In the genomic region with DNA sequence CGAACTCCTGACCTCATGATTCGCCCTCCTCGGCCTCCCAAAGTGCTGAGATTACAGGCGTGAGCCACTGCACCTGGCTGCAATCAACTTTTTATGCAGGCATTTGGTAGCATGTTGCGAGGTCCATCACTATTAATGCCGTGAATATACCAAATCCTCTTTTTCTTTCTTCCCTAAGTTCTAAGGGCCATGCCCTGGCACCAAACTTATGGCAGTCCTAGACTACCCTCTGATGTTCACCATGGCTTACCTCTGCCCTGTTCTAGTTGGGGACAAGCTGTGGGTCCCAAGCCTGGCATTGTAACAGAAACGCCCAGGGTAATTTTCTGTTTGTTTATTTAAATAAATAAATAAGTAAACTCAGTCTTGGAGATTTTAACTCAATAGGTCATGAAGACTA, we compare ENCODE assay signal across 14 cellular contexts. TPM values are rescaled to one million over a fixed set of nuclear protein-coding genes. Genes with fewer than 3 reads are reported as not detected.
A peak's percentile ranks its signal among the peaks of the same experiment; 100 is the strongest.
DNase-seq lines count a peak whose midpoint lies in the region; ATAC-seq and TF ChIP-seq lines count a peak whose summit lies in the region.
"Had no signal": no experiment of that assay in that cellular context is flagged by ENCODE, and none has a peak within 500 bp of the region (broad histone marks: within the 10 kb centered on the region; RNA-seq: fewer than 3 reads in every experiment).

No MANE protein-coding gene starts in this region.

- POLR2A ChIA-PET in CD8-positive, alpha-beta T cell (lab: Charles Lee): interaction anchor here (0.6 to 21.9 kb wide), 7 partner anchors 13 to 151 kb away, joined by 3 to 2372 read pairs (median 13); no protein-coding TSS in a partner anchor
- POLR2A ChIA-PET in activated CD4-positive, alpha-beta memory T cell treated with anti-CD3 and anti-CD28 coated beads for 36 hours (lab: Charles Lee): interaction anchor here (8.8 to 17.9 kb wide), 2 partner anchors 14 to 25 kb away, joined by 195 to 517 read pairs; no protein-coding TSS in a partner anchor

- no CpG with 5 or more reads among the region's 7 CpGs for WGBS in mesendoderm (ENCODE audit: extremely low coverage, insufficient coverage, low lambda C conversion rate)

- intact Hi-C loops in CD8-positive, alpha-beta T cell (cut with DNase I, micrococcal nuclease): no loop called here
- intact Hi-C loops in activated CD4-positive, alpha-beta memory T cell treated with anti-CD3 and anti-CD28 coated beads for 36 hours (cut with micrococcal nuclease): no loop called here

- no peak overlapping the region for H2BK120ac ChIP-seq in mesendoderm (ENCODE audit: low read depth, low read length)

- no peaks in the 10 kb centered on the region for H3F3A ChIP-seq in GM23338 (replicated peaks; ENCODE audit: low read depth)

- no peaks in the 10 kb centered on the region for H4K20me1 ChIP-seq in GM23338 (replicated peaks; ENCODE audit: insufficient read depth)

- H3K79me2 ChIP-seq in GM23338 (replicated peaks; ENCODE audit: insufficient read depth) (no peaks in the 10 kb centered on the region), mesendoderm (ENCODE audit: control insufficient read depth, insufficient read depth, low read length) (no peaks in the 10 kb centered on the region)

- CTCF ChIA-PET in CD8-positive, alpha-beta T cell (lab: Charles Lee): interaction anchor here (1.5 to 19.9 kb wide), 7 partner anchors 27 to 181 kb away, joined by 8 to 490 read pairs (median 21); no protein-coding TSS in a partner anchor
- CTCF ChIA-PET in activated CD4-positive, alpha-beta memory T cell treated with anti-CD3 and anti-CD28 coated beads for 36 hours (lab: Charles Lee): interaction anchor here (0.7 to 20.0 kb wide), 11 partner anchors 10 to 158 kb away, joined by 3 to 390 read pairs (median 17); no protein-coding TSS in a partner anchor

- no peaks in the 10 kb centered on the region for H3K9me2 ChIP-seq in GM23338 (ENCODE audit: insufficient read depth)

- H3K4me2 ChIP-seq in GM23338: no peak overlapping the region
- H3K4me2 ChIP-seq in mesendoderm (ENCODE audit: low read length): no peak overlapping the region

- no peak for DNase-seq in CD8-positive, alpha-beta T cell
- DNase-seq in GM23338 (ENCODE audit: low spot score): no peak
- no peak for DNase-seq in activated CD4-positive, alpha-beta memory T cell treated with anti-CD3 and anti-CD28 coated beads for 36 hours
- DNase-seq in mesendoderm: peak; percentile 62
- no peak for DNase-seq in caudate nucleus (lab: John Stamatoyannopoulos, UW)
- no peak for DNase-seq in endothelial cell (ENCODE audit: low spot score)
- DNase-seq: Caco-2, NCI-H1417, NCI-H226 had no signal

- H3K36me3 Mint-ChIP-seq in CD8-positive, alpha-beta T cell: peaks cover 22% of the 10 kb centered on the region
- H3K36me3 Mint-ChIP-seq in GM23338 (ENCODE audit: low read depth) (no peaks in the 10 kb centered on the region; the same call in 2 of the 3 replicates), endothelial cell (ENCODE audit: low read depth, unreplicated experiment) (no peaks in the 10 kb centered on the region)
- peaks cover 20% of the 10 kb centered on the region for H3K36me3 Mint-ChIP-seq in activated CD4-positive, alpha-beta memory T cell treated with anti-CD3 and anti-CD28 coated beads for 36 hours

- no peak overlapping the region for H4K5ac ChIP-seq in mesendoderm (ENCODE audit: low read length)

- H3K4me1 Mint-ChIP-seq in CD8-positive, alpha-beta T cell (ENCODE audit: low read depth): peaks cover 12% of the 10 kb centered on the region
- H3K4me1 Mint-ChIP-seq in GM23338 (peaks cover 6% of the 10 kb centered on the region; the same call in 2 of the 3 replicates), endothelial cell (ENCODE audit: unreplicated experiment) (no peaks in the 10 kb centered on the region)
- H3K4me1 Mint-ChIP-seq in activated CD4-positive, alpha-beta memory T cell treated with anti-CD3 and anti-CD28 coated beads for 36 hours (ENCODE audit: low read depth): peaks cover 3% of the 10 kb centered on the region

- no peaks in the 10 kb centered on the region for H3K79me1 ChIP-seq in mesendoderm (ENCODE audit: low read length)

- H3K9ac ChIP-seq in mesendoderm (ENCODE audit: low read length): no peak overlapping the region

- H3K27me3 ChIP-seq in CD8-positive, alpha-beta T cell (ENCODE audit: insufficient read depth, low read length): no peaks in the 10 kb centered on the region
- H3K27me3 ChIP-seq in GM23338 (ENCODE audit: insufficient read depth): no peaks in the 10 kb centered on the region
- H3K27me3 ChIP-seq in mesendoderm (ENCODE audit: insufficient read depth, low read length, poor library complexity): no peaks in the 10 kb centered on the region
- H3K27me3 ChIP-seq: body of pancreas had no signal

- H3K4me3 Mint-ChIP-seq in CD8-positive, alpha-beta T cell: no peak overlapping the region
- H3K4me3 Mint-ChIP-seq in GM23338 (no peak overlapping the region), endothelial cell (ENCODE audit: unreplicated experiment) (no peak overlapping the region)
- peak overlapping the region; percentile 16 for H3K4me3 Mint-ChIP-seq in activated CD4-positive, alpha-beta memory T cell treated with anti-CD3 and anti-CD28 coated beads for 36 hours

- H2BK5ac ChIP-seq in mesendoderm (ENCODE audit: low read length): no peak overlapping the region

- no peak for ATAC-seq in CD8-positive, alpha-beta T cell
- ATAC-seq in GM23338 (peak; percentile 20), HG03565 (IDR thresholded peaks at IDR 0.05; ENCODE audit: unreplicated experiment) (no peak), HG02642 (IDR thresholded peaks at IDR 0.05; ENCODE audit: poor library complexity, unreplicated experiment) (no peak)

- H3K27me3 Mint-ChIP-seq in CD8-positive, alpha-beta T cell (ENCODE audit: low read depth): no peaks in the 10 kb centered on the region
- H3K27me3 Mint-ChIP-seq in GM23338 (ENCODE audit: insufficient read depth, low read depth, poor library complexity): peaks cover 4% of the 10 kb centered on the region
- H3K27me3 Mint-ChIP-seq in activated CD4-positive, alpha-beta memory T cell treated with anti-CD3 and anti-CD28 coated beads for 36 hours: no peaks in the 10 kb centered on the region
- H3K27me3 Mint-ChIP-seq in endothelial cell (ENCODE audit: unreplicated experiment): peaks cover 4% of the 10 kb centered on the region

- no peak overlapping the region for H3K23ac ChIP-seq in mesendoderm (ENCODE audit: low read length)

- no peak for TF ChIP-seq CTCF in CD8-positive, alpha-beta T cell (IDR thresholded peaks at IDR 0.05)
- TF ChIP-seq CTCF in GM23338 (conservative IDR thresholded peaks at IDR 0.05; ENCODE audit: low read depth in 2 of 2): peak; percentile 15 to 39; a peak in 2 of 4 replicates
- TF ChIP-seq CTCF in endothelial cell (IDR thresholded peaks at IDR 0.05; ENCODE audit: unreplicated experiment): no peak

- peaks cover 8% of the 10 kb centered on the region for H3K4me1 ChIP-seq in CD8-positive, alpha-beta T cell (ENCODE audit: insufficient read depth, low read length)
- H3K4me1 ChIP-seq in GM23338 (ENCODE audit: insufficient read depth): no peaks in the 10 kb centered on the region
- no peaks in the 10 kb centered on the region for H3K4me1 ChIP-seq in mesendoderm (ENCODE audit: control insufficient read depth, low read depth, low read length)
- H3K4me1 ChIP-seq: Caco-2 had no signal

- H4K8ac ChIP-seq in mesendoderm (ENCODE audit: low read depth, low read length): no peak overlapping the region

- peak overlapping the region; percentile 99 for H3K27ac Mint-ChIP-seq in CD8-positive, alpha-beta T cell
- H3K27ac Mint-ChIP-seq in GM23338 (no peak overlapping the region), endothelial cell (ENCODE audit: unreplicated experiment) (no peak overlapping the region)
- peak overlapping the region; percentile 90 for H3K27ac Mint-ChIP-seq in activated CD4-positive, alpha-beta memory T cell treated with anti-CD3 and anti-CD28 coated beads for 36 hours

- H2AK5ac ChIP-seq in mesendoderm (ENCODE audit: low read length): no peak overlapping the region

- peaks cover 5% of the 10 kb centered on the region for H3K36me3 ChIP-seq in CD8-positive, alpha-beta T cell (ENCODE audit: insufficient read depth, low read length)
- H3K36me3 ChIP-seq in GM23338 (ENCODE audit: insufficient read depth): no peaks in the 10 kb centered on the region
- no peaks in the 10 kb centered on the region for H3K36me3 ChIP-seq in mesendoderm (ENCODE audit: control insufficient read depth, insufficient read depth, low read length)

- no peaks in the 10 kb centered on the region for H3K9me3 ChIP-seq in CD8-positive, alpha-beta T cell (ENCODE audit: low read length)
- H3K9me3 ChIP-seq: body of pancreas, Caco-2 had no signal

- no peaks in the 10 kb centered on the region for H3K9me3 Mint-ChIP-seq in CD8-positive, alpha-beta T cell
- H3K9me3 Mint-ChIP-seq in GM23338: peaks cover 3% of the 10 kb centered on the region
- H3K9me3 Mint-ChIP-seq in activated CD4-positive, alpha-beta memory T cell treated with anti-CD3 and anti-CD28 coated beads for 36 hours: no peaks in the 10 kb centered on the region
- H3K9me3 Mint-ChIP-seq in endothelial cell (ENCODE audit: unreplicated experiment): no peaks in the 10 kb centered on the region

- H3K27ac ChIP-seq in CD8-positive, alpha-beta T cell (ENCODE audit: low read depth, low read length): peak overlapping the region; percentile 98
- H3K27ac ChIP-seq in GM23338 (ENCODE audit: low read depth) (no peak overlapping the region), mesendoderm (ENCODE audit: low read depth, low read length) (no peak overlapping the region), caudate nucleus (ENCODE audit: low read depth, low read length) (no peak overlapping the region)
- H3K27ac ChIP-seq: body of pancreas had no signal

- no peak overlapping the region for H3K4me3 ChIP-seq in CD8-positive, alpha-beta T cell (ENCODE audit: low read depth, low read length)
- H3K4me3 ChIP-seq in GM23338: no peak overlapping the region
- H3K4me3 ChIP-seq in mesendoderm (ENCODE audit: low read length): no peak overlapping the region
- H3K4me3 ChIP-seq: body of pancreas had no signal

- H2AFZ ChIP-seq in GM23338: no peak overlapping the region

- no peak overlapping the region for H3K56ac ChIP-seq in mesendoderm (ENCODE audit: low read length)

- no peak overlapping the region for H3K18ac ChIP-seq in mesendoderm (ENCODE audit: low read length)

- H3K4ac ChIP-seq in mesendoderm (ENCODE audit: low read depth, low read length): no peak overlapping the region

- H2BK15ac ChIP-seq in mesendoderm (replicated peaks; ENCODE audit: low read depth): no peak overlapping the region

RNA-seq across cellular contexts. Expression of a gene that starts 13.3 kb away (rescaled TPM):
- not detected for total RNA-seq in CD8-positive, alpha-beta T cell
- total RNA-seq in GM23338 (2014; rRNA removed; shearing (Covaris generic)): not detected in 2 replicates
- polyA plus RNA-seq in GM23338 (2016; fragmentation: Nextera tagmentation; extraction: Ambion mirVana): not detected in 2 replicates
- total RNA-seq in activated CD4-positive, alpha-beta memory T cell treated with anti-CD3 and anti-CD28 coated beads for 36 hours: not detected
- 2.3 TPM for polyA plus RNA-seq in mesendoderm (2013, experiment 1 of 2)
- 2.7 TPM for polyA plus RNA-seq in mesendoderm (2013, experiment 2 of 2)
- total RNA-seq in endothelial cell (ENCODE audit: unreplicated experiment): 2.0 TPM
- total RNA-seq: T-helper 1 cell treated with Interleukin-12 subunit alpha and Interleukin-12 subunit beta and Interleukin-4 antibody, amounts not matched to agents 30 ng/mL and 1 ng/mL, for 36 hours; ureter had no signal

RNA-seq across cellular contexts. Expression of a gene that starts 34.8 kb away (rescaled TPM):
- total RNA-seq in CD8-positive, alpha-beta T cell: not detected
- not detected in 2 replicates for total RNA-seq in GM23338 (2014; rRNA removed; shearing (Covaris generic))
- polyA plus RNA-seq in GM23338 (2016; fragmentation: Nextera tagmentation; extraction: Ambion mirVana): not detected in 2 replicates
- total RNA-seq in activated CD4-positive, alpha-beta memory T cell treated with anti-CD3 and anti-CD28 coated beads for 36 hours: not detected
- polyA plus RNA-seq in mesendoderm (2013, experiment 1 of 2): 1.1 TPM
- 1.2 TPM for polyA plus RNA-seq in mesendoderm (2013, experiment 2 of 2)
- 0.82 TPM for total RNA-seq in endothelial cell (ENCODE audit: unreplicated experiment)
- total RNA-seq: T-helper 1 cell treated with Interleukin-12 subunit alpha and Interleukin-12 subunit beta and Interleukin-4 antibody, amounts not matched to agents 30 ng/mL and 1 ng/mL, for 36 hours; ureter had no signal

Comparison
In these comparisons a context has a peak if more than half of its experiments do, and no peak if none do; other contexts are left out.
1. H3K27ac Mint-ChIP-seq: peak in CD8-positive, alpha-beta T cell (single experiment) and activated CD4-positive, alpha-beta memory T cell treated with anti-CD3 and anti-CD28 coated beads for 36 hours (single experiment); none in GM23338 (single experiment) and endothelial cell (single experiment).
2. CTCF ChIP-seq: peak in GM23338 (2 of 2); none in CD8-positive, alpha-beta T cell (single experiment) and endothelial cell (single experiment).